In genomic region chr2:68762665-68763064, GRCh38 we compare ENCODE assay signal across 9 cellular contexts. TPM values are rescaled to one million over a fixed set of nuclear protein-coding genes. Genes with fewer than 3 reads are reported as not detected.
A peak's percentile ranks its signal among the peaks of the same experiment; 100 is the strongest.
DNase-seq lines count a peak whose midpoint lies in the region; ATAC-seq, FAIRE-seq and TF ChIP-seq lines count a peak whose summit lies in the region.
"Had no signal": no experiment of that assay in that cellular context is flagged by ENCODE, and none has a peak within 500 bp of the region (broad histone marks: within the 10 kb centered on the region; RNA-seq: fewer than 3 reads in every experiment).

No MANE protein-coding gene starts in this region.

- peaks cover 100% of the 10 kb centered on the region for H3K4me1 Mint-ChIP-seq in activated T-cell treated with anti-CD3 and anti-CD28 coated beads, Interleukin-2, amount 50 U/mL, for 72 hours (ENCODE audit: low read depth)
- peaks cover 73 to 95% of the 10 kb centered on the region in 2 donors for H3K4me1 Mint-ChIP-seq in natural killer cell treated with Interleukin-12 subunit alpha and Interleukin-12 subunit beta and Interleukin-15 and Interleukin-18, amount 100 ng/mL, for 72 hours (ENCODE audit: low read depth in 2 of 2)

- no peak for DNase-seq in activated T-cell treated with anti-CD3 and anti-CD28 coated beads, Interleukin-2, amount 50 U/mL, for 72 hours
- DNase-seq in natural killer cell treated with Interleukin-12 subunit alpha and Interleukin-12 subunit beta and Interleukin-15 and Interleukin-18, amount 100 ng/mL, for 72 hours (ENCODE audit: low spot score): no peak
- DNase-seq in cerebellar nuclear complex (lab: John Stamatoyannopoulos, UW) (no peak), H54 (ENCODE audit: insufficient read length, low spot score) (no peak)
- DNase-seq: H7 had no signal

- no peak for FAIRE-seq in H54 (lab: Jason Lieb, UNC)

- peak overlapping the region; percentile 82 for H3K27ac Mint-ChIP-seq in activated T-cell treated with anti-CD3 and anti-CD28 coated beads, Interleukin-2, amount 50 U/mL, for 72 hours
- H3K27ac Mint-ChIP-seq in natural killer cell treated with Interleukin-12 subunit alpha and Interleukin-12 subunit beta and Interleukin-15 and Interleukin-18, amount 100 ng/mL, for 72 hours: peak overlapping the region; percentile 90 to 96

- peak overlapping the region; percentile 51 to 78 for H3K4me3 Mint-ChIP-seq in activated T-cell treated with anti-CD3 and anti-CD28 coated beads, Interleukin-2, amount 50 U/mL, for 72 hours
- H3K4me3 Mint-ChIP-seq in natural killer cell treated with Interleukin-12 subunit alpha and Interleukin-12 subunit beta and Interleukin-15 and Interleukin-18, amount 100 ng/mL, for 72 hours: peak overlapping the region; percentile 63

- H3K9me3 Mint-ChIP-seq in activated T-cell treated with anti-CD3 and anti-CD28 coated beads, Interleukin-2, amount 50 U/mL, for 72 hours: peaks cover 0 to 4% of the 10 kb centered on the region in 2 donors
- peaks cover 2% of the 10 kb centered on the region for H3K9me3 Mint-ChIP-seq in natural killer cell treated with Interleukin-12 subunit alpha and Interleukin-12 subunit beta and Interleukin-15 and Interleukin-18, amount 100 ng/mL, for 72 hours

- TF ChIP-seq POLR2A in H54 (IDR thresholded peaks at IDR 0.05; ENCODE audit: low read depth, low read length): no peak

- peak; percentile 51 for ATAC-seq in GM18861 (IDR thresholded peaks at IDR 0.05; ENCODE audit: unreplicated experiment)
- ATAC-seq in HG02885 (IDR thresholded peaks at IDR 0.05; ENCODE audit: poor library complexity, unreplicated experiment): peak; percentile 50
- ATAC-seq in activated T-cell treated with anti-CD3 and anti-CD28 coated beads, Interleukin-2, amount 50 U/mL, for 72 hours (replicated peaks in 1 of 2): peak; percentile 15 to 19
- ATAC-seq in natural killer cell treated with Interleukin-12 subunit alpha and Interleukin-12 subunit beta and Interleukin-15 and Interleukin-18, amount 100 ng/mL, for 72 hours: peak; percentile 36 to 55
- no peak for ATAC-seq in GM18519 (IDR thresholded peaks at IDR 0.05; ENCODE audit: low FRiP score, unreplicated experiment)
- no peak for ATAC-seq in HG02623 (IDR thresholded peaks at IDR 0.05; ENCODE audit: unreplicated experiment)

- H3K36me3 Mint-ChIP-seq in activated T-cell treated with anti-CD3 and anti-CD28 coated beads, Interleukin-2, amount 50 U/mL, for 72 hours (ENCODE audit: insufficient read depth in 2 of 2): peaks cover 5 to 9% of the 10 kb centered on the region in 2 donors
- H3K36me3 Mint-ChIP-seq in natural killer cell treated with Interleukin-12 subunit alpha and Interleukin-12 subunit beta and Interleukin-15 and Interleukin-18, amount 100 ng/mL, for 72 hours: peaks cover 21% of the 10 kb centered on the region

- H3K27me3 Mint-ChIP-seq in activated T-cell treated with anti-CD3 and anti-CD28 coated beads, Interleukin-2, amount 50 U/mL, for 72 hours (ENCODE audit: low read depth): no peaks in the 10 kb centered on the region
- no peaks in the 10 kb centered on the region for H3K27me3 Mint-ChIP-seq in natural killer cell treated with Interleukin-12 subunit alpha and Interleukin-12 subunit beta and Interleukin-15 and Interleukin-18, amount 100 ng/mL, for 72 hours

RNA-seq across cellular contexts. Expression of gene ARHGAP25, which starts 28.1 kb away (rescaled TPM):
- total RNA-seq in activated T-cell treated with anti-CD3 and anti-CD28 coated beads, Interleukin-2, amount 50 U/mL, for 72 hours: 10 to 100 TPM; 38.3 to 49.5 TPM
- total RNA-seq in natural killer cell treated with Interleukin-12 subunit alpha and Interleukin-12 subunit beta and Interleukin-15 and Interleukin-18, amount 100 ng/mL, for 72 hours: 100 to 1,000 TPM; 121 to 170 TPM

Comparison
In these comparisons a context has a peak if more than half of its experiments do, and no peak if none do; other contexts are left out.
1. ATAC-seq: peak in GM18861 (single experiment), HG02885 (single experiment), activated T-cell treated with anti-CD3 and anti-CD28 coated beads, Interleukin-2, amount 50 U/mL, for 72 hours (2 of 2) and natural killer cell treated with Interleukin-12 subunit alpha and Interleukin-12 subunit beta and Interleukin-15 and Interleukin-18, amount 100 ng/mL, for 72 hours (2 of 2); none in GM18519 (single experiment) and HG02623 (single experiment).